8 cellular contexts compared by ENCODE assay signal in genomic region chr5:40485021-40485998, GRCh38.
DNase-seq lines count a peak whose midpoint lies in the region; ATAC-seq and TF ChIP-seq lines count a peak whose summit lies in the region.

No MANE protein-coding gene starts in this region.

- H3K36me3 ChIP-seq in osteoblast (ENCODE audit: insufficient read depth, low read length) = no peaks in the 10 kb centered on the region

- H3K4me1 ChIP-seq in osteoblast (ENCODE audit: insufficient read depth, low read length) = peaks cover 10% of the 10 kb centered on the region

- no peak for TF ChIP-seq CTCF in osteoblast (IDR thresholded peaks at IDR 0.05; ENCODE audit: extremely low read depth, low read depth, low read length)

- no peaks in the 10 kb centered on the region for H3K9me3 Mint-ChIP-seq in memory B cell

- ATAC-seq in GM18907 (IDR thresholded peaks at IDR 0.05; ENCODE audit: unreplicated experiment) (peak; percentile 53), HG02588 (IDR thresholded peaks at IDR 0.05; ENCODE audit: unreplicated experiment) (peak; percentile 56), memory B cell (ENCODE audit: low read depth) (peak; percentile 50)

- no peak overlapping the region for H3K4me3 ChIP-seq in osteoblast (ENCODE audit: insufficient read depth, low read length)

- no peaks in the 10 kb centered on the region for H3K27me3 Mint-ChIP-seq in memory B cell

- H3K4me1 Mint-ChIP-seq in memory B cell = peaks cover 29% of the 10 kb centered on the region

- H3K79me2 ChIP-seq in osteoblast (ENCODE audit: insufficient read depth, low read length) = no peaks in the 10 kb centered on the region

- H3K27ac Mint-ChIP-seq in memory B cell = peak overlapping the region; percentile 91

- H2AFZ ChIP-seq in osteoblast (ENCODE audit: low read length) = no peak overlapping the region

- H3K4me3 Mint-ChIP-seq in memory B cell = peak overlapping the region; percentile 75

- H3K9me3 ChIP-seq in osteoblast (ENCODE audit: low read depth, low read length) = no peaks in the 10 kb centered on the region

- no peak overlapping the region for H3K27ac ChIP-seq in osteoblast (ENCODE audit: low read depth, low read length)

- H3K4me2 ChIP-seq in osteoblast (ENCODE audit: insufficient read depth, low read length) = no peak overlapping the region

- peak; percentile 58 to 59 for DNase-seq in Kasumi-1 (lab: John Stamatoyannopoulos, UW)
- peak in 1 of 2 donors; percentile 32 for DNase-seq in memory B cell (ENCODE audit: low spot score in 2 of 2)
- DNase-seq in KG1 (lab: John Stamatoyannopoulos, UW) = no peak
- no peak for DNase-seq in posterior cingulate gyrus
- DNase-seq in LoVo (ENCODE audit: low spot score) = no peak
- no peak for DNase-seq in osteoblast (ENCODE audit: insufficient read length, low spot score, missing footprints)

- no peaks in the 10 kb centered on the region for H3K36me3 Mint-ChIP-seq in memory B cell

- H3K27me3 ChIP-seq in osteoblast (ENCODE audit: insufficient read depth, low read length) = no peaks in the 10 kb centered on the region

- intact Hi-C loops in posterior cingulate gyrus (cut with DNase I) = no loop called here

- no peaks in the 10 kb centered on the region for H4K20me1 ChIP-seq in osteoblast (ENCODE audit: insufficient read depth, low read length)

Comparison
In these comparisons a context has a peak if more than half of its experiments do, and no peak if none do; other contexts are left out.
1. DNase-seq: peak in Kasumi-1 (2 of 2); none in KG1 (single experiment), posterior cingulate gyrus (0 of 10), LoVo (single experiment) and osteoblast (single experiment).
2. Peak in every context shown above with its lines, with median percentiles within 50 percentile points of each other: ATAC-seq.